ENCODE assay signal across 17 cellular contexts in the genomic region with DNA sequence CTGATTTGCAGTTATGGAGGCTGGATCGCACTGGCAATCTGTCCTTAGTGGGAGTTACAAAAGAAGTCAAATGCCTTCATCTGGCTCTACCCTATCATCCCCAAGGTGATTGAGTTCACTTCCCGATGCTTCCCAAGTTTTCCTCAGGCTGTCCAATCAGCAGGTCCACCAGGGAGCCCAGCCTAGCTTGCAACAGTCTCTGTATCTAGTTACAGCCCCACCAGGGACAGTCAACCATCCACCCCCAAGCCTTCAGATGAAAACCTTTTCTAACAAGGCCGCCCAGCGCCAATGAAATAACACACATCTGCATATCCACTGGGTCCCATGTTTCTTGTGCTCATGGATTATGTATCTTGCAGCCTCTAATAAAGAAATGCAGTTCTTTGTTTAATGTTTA.
"Had no signal": no experiment of that assay in that cellular context is flagged by ENCODE, and none has a peak within 500 bp of the region (broad histone marks: within the 10 kb centered on the region; RNA-seq: fewer than 3 reads in every experiment).

No MANE protein-coding gene starts in this region.

- H3K27ac ChIP-seq: breast epithelium, gastroesophageal sphincter, left lung, sigmoid colon, upper lobe of left lung had no signal

- H3K9me3 Mint-ChIP-seq: stimulated activated naive CD8-positive, alpha-beta T cell treated with anti-CD3 and anti-CD28 coated beads, Interleukin-15, Interleukin-2, amounts not matched to agents 100 ng/mL and 50 ng/mL, for 24 hours had no signal

- H3K4me1 ChIP-seq: breast epithelium, gastroesophageal sphincter, left lung, sigmoid colon had no signal

- DNase-seq: activated CD4-positive, CD25-positive, alpha-beta regulatory T cell treated with anti-CD3 and anti-CD28 coated beads, Interleukin-2, amount 50 U/mL, for 72 hours; activated naive CD4-positive, alpha-beta T cell treated with anti-CD3 and anti-CD28 coated beads for 36 hours; activated naive CD8-positive, alpha-beta T cell treated with anti-CD3 and anti-CD28 coated beads, Interleukin-2, amount 50 U/mL, for 24 hours; activated T-cell treated with anti-CD3 and anti-CD28 coated beads for 4 hours; aorta; dermis blood vessel endothelial cell; kidney; left lung; mammary epithelial cell; naive thymus-derived CD8-positive, alpha-beta T cell; sigmoid colon; spleen; upper lobe of left lung had no signal

- H3K4me3 ChIP-seq: breast epithelium, gastroesophageal sphincter, left lung, sigmoid colon, spleen, upper lobe of left lung had no signal

- H3K27ac Mint-ChIP-seq: activated naive CD4-positive, alpha-beta T cell treated with anti-CD3 and anti-CD28 coated beads for 36 hours; activated naive CD8-positive, alpha-beta T cell treated with anti-CD3 and anti-CD28 coated beads, Interleukin-2, amount 50 U/mL, for 24 hours; activated T-helper 17 cell treated with anti-CD3 and anti-CD28 coated beads, Interleukin-2, amount 50 U/mL, for 72 hours; naive thymus-derived CD8-positive, alpha-beta T cell; stimulated activated naive CD8-positive, alpha-beta T cell treated with anti-CD3 and anti-CD28 coated beads, Interleukin-15, Interleukin-2, amounts not matched to agents 100 ng/mL and 50 ng/mL, for 24 hours had no signal

- H3K9me3 ChIP-seq: sigmoid colon, upper lobe of left lung had no signal

- H3K36me3 ChIP-seq: breast epithelium, gastroesophageal sphincter, left lung, sigmoid colon, spleen, upper lobe of left lung had no signal

- H3K36me3 Mint-ChIP-seq: naive thymus-derived CD8-positive, alpha-beta T cell had no signal

- H3K4me1 Mint-ChIP-seq: activated naive CD8-positive, alpha-beta T cell treated with anti-CD3 and anti-CD28 coated beads, Interleukin-2, amount 50 U/mL, for 24 hours; activated T-helper 17 cell treated with anti-CD3 and anti-CD28 coated beads, Interleukin-2, amount 50 U/mL, for 72 hours; naive thymus-derived CD8-positive, alpha-beta T cell had no signal

- H3K27me3 ChIP-seq: breast epithelium, gastroesophageal sphincter, left lung, sigmoid colon, spleen, upper lobe of left lung had no signal

- H3K4me3 Mint-ChIP-seq: activated naive CD4-positive, alpha-beta T cell treated with anti-CD3 and anti-CD28 coated beads for 36 hours; activated naive CD8-positive, alpha-beta T cell treated with anti-CD3 and anti-CD28 coated beads, Interleukin-2, amount 50 U/mL, for 24 hours; activated T-helper 17 cell treated with anti-CD3 and anti-CD28 coated beads, Interleukin-2, amount 50 U/mL, for 72 hours; naive thymus-derived CD8-positive, alpha-beta T cell; stimulated activated naive CD8-positive, alpha-beta T cell treated with anti-CD3 and anti-CD28 coated beads, Interleukin-15, Interleukin-2, amounts not matched to agents 100 ng/mL and 50 ng/mL, for 24 hours had no signal
